In the genomic region with DNA sequence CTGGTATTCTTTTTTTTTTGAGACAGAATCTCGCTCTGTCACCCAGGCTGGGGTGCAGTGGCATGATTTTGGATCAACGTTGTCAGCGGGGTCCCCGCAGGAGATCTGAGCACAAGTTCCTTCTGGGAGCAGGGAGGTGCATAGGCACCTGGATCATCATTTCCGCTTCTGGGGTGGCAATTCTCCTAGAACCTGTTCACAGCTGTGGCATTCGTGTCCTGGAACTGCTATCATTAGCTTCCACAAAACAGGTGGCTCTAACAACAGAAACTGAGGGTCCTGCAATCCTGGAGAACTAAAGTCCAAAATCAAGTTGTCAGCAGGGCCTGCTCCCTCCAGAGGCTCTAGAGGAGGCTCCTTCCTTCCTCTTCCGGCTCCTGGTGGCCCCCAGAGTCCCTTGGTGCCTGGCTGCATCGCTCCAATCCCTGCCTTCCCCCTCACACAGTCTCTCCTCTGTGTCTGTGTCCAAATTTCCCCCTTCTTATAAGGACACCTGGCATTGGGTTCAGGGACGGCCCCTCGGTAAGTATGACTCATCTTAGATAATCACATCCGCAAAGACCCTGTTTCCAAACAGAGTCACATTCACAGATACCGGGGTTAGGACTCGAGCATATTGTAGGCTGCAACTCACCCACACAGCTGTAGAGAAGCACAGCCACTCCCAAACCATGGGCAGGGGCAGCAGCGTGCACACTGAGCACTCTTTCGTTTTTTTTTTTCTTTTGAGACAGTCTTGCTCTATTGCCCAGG, we compare ENCODE assay signal across 9 cellular contexts. TPM values are rescaled to one million over a fixed set of nuclear protein-coding genes. Genes with fewer than 3 reads are reported as not detected.
DNase-seq lines count a peak whose midpoint lies in the region; ATAC-seq and TF ChIP-seq lines count a peak whose summit lies in the region.
"Had no signal": no experiment of that assay in that cellular context is flagged by ENCODE, and none has a peak within 500 bp of the region (broad histone marks: within the 10 kb centered on the region; RNA-seq: fewer than 3 reads in every experiment).

No MANE protein-coding gene starts in this region.

- TF ChIP-seq CTCF in RWPE1 (conservative IDR thresholded peaks at IDR 0.05; ENCODE audit: low read depth), result no peak

- DNase-seq in CD1c-positive myeloid dendritic cell (ENCODE audit: extremely low spot score) (peak; percentile 4), RWPE1 (ENCODE audit: low spot score) (no peak), left lobe of liver (ENCODE audit: low spot score) (no peak), NCI-H510A treated with DMSO at 0.1 percent for 48 hours (lab: John Stamatoyannopoulos, UW) (no peak), kidney tubule cell (ENCODE audit: low spot score) (no peak)
- DNase-seq: natural killer cell had no signal

- H3K27ac ChIP-seq in RWPE1, result peak overlapping the region; percentile 100

- ATAC-seq in GM18909 (IDR thresholded peaks at IDR 0.05; ENCODE audit: poor library complexity, unreplicated experiment) (peak; percentile 55), HG03039 (IDR thresholded peaks at IDR 0.05; ENCODE audit: unreplicated experiment) (peak; percentile 53), SK-N-SH treated with all-trans-retinoic acid at 6 μM for 48 hours (no peak), left lobe of liver (no peak)

- CTCF ChIA-PET in RWPE1 (lab: Yijun Ruan, JAX), result interaction anchor here (4.8 kb wide), 1 partner anchor 29 kb away, joined by 38 read pairs; no protein-coding TSS in a partner anchor

- POLR2A ChIA-PET in RWPE1 (lab: Yijun Ruan, JAX; ENCODE audit: low non-redundant PET), result no interaction called here

TF ChIP-seq in SK-N-SH treated with all-trans-retinoic acid at 6 μM for 48 hours, 23 proteins besides CTCF, POLR2A, EP300 and RAD21:
- TF ChIP-seq, protein P1, sequence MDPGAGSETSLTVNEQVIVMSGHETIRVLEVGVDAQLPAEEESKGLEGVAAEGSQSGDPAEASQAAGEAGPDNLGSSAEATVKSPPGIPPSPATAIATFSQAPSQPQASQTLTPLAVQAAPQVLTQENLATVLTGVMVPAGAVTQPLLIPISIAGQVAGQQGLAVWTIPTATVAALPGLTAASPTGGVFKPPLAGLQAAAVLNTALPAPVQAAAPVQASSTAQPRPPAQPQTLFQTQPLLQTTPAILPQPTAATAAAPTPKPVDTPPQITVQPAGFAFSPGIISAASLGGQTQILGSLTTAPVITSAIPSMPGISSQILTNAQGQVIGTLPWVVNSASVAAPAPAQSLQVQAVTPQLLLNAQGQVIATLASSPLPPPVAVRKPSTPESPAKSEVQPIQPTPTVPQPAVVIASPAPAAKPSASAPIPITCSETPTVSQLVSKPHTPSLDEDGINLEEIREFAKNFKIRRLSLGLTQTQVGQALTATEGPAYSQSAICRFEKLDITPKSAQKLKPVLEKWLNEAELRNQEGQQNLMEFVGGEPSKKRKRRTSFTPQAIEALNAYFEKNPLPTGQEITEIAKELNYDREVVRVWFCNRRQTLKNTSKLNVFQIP (CRISPR knock-in tag; IDR thresholded peaks at IDR 0.05; ENCODE audit: borderline replicate concordance, low read depth), result no peak
- TF ChIP-seq GLIS3 (CRISPR knock-in tag; IDR thresholded peaks at IDR 0.05) (no peak), ZNF70 (CRISPR knock-in tag; IDR thresholded peaks at IDR 0.05) (no peak), OSR1 (CRISPR knock-in tag; IDR thresholded peaks at IDR 0.05) (no peak), CSDC2 (CRISPR knock-in tag; IDR thresholded peaks at IDR 0.05) (no peak), PPARA (CRISPR knock-in tag; IDR thresholded peaks at IDR 0.05; ENCODE audit: borderline replicate concordance) (no peak), RARB (CRISPR knock-in tag; IDR thresholded peaks at IDR 0.05) (no peak), TOX (CRISPR knock-in tag; IDR thresholded peaks at IDR 0.05; ENCODE audit: borderline replicate concordance) (no peak), ZNF565 (CRISPR knock-in tag; conservative IDR thresholded peaks at IDR 0.05; ENCODE audit: low read depth) (no peak), ARNTL (CRISPR knock-in tag; IDR thresholded peaks at IDR 0.05; ENCODE audit: borderline replicate concordance, low read depth) (no peak), ZFP30 (CRISPR knock-in tag; IDR thresholded peaks at IDR 0.05) (no peak), ESRRG (CRISPR knock-in tag; IDR thresholded peaks at IDR 0.05) (no peak), ZFP3 (CRISPR knock-in tag; IDR thresholded peaks at IDR 0.05) (no peak), TCF4 (CRISPR knock-in tag; IDR thresholded peaks at IDR 0.05; ENCODE audit: borderline replicate concordance) (no peak), ZNF8 (CRISPR knock-in tag; IDR thresholded peaks at IDR 0.05) (no peak), BACH2 (CRISPR knock-in tag; IDR thresholded peaks at IDR 0.05; ENCODE audit: borderline replicate concordance) (no peak), SNAI2 (CRISPR knock-in tag; IDR thresholded peaks at IDR 0.05) (no peak)
- TF ChIP-seq, protein P2, sequence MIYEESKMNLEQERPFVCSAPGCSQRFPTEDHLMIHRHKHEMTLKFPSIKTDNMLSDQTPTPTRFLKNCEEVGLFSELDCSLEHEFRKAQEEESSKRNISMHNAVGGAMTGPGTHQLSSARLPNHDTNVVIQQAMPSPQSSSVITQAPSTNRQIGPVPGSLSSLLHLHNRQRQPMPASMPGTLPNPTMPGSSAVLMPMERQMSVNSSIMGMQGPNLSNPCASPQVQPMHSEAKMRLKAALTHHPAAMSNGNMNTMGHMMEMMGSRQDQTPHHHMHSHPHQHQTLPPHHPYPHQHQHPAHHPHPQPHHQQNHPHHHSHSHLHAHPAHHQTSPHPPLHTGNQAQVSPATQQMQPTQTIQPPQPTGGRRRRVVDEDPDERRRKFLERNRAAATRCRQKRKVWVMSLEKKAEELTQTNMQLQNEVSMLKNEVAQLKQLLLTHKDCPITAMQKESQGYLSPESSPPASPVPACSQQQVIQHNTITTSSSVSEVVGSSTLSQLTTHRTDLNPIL (CRISPR knock-in tag; IDR thresholded peaks at IDR 0.05; ENCODE audit: low read depth), result no peak
- TF ChIP-seq, protein P3, sequence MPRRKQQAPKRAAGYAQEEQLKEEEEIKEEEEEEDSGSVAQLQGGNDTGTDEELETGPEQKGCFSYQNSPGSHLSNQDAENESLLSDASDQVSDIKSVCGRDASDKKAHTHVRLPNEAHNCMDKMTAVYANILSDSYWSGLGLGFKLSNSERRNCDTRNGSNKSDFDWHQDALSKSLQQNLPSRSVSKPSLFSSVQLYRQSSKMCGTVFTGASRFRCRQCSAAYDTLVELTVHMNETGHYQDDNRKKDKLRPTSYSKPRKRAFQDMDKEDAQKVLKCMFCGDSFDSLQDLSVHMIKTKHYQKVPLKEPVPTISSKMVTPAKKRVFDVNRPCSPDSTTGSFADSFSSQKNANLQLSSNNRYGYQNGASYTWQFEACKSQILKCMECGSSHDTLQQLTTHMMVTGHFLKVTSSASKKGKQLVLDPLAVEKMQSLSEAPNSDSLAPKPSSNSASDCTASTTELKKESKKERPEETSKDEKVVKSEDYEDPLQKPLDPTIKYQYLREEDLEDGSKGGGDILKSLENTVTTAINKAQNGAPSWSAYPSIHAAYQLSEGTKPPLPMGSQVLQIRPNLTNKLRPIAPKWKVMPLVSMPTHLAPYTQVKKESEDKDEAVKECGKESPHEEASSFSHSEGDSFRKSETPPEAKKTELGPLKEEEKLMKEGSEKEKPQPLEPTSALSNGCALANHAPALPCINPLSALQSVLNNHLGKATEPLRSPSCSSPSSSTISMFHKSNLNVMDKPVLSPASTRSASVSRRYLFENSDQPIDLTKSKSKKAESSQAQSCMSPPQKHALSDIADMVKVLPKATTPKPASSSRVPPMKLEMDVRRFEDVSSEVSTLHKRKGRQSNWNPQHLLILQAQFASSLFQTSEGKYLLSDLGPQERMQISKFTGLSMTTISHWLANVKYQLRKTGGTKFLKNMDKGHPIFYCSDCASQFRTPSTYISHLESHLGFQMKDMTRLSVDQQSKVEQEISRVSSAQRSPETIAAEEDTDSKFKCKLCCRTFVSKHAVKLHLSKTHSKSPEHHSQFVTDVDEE (CRISPR knock-in tag; IDR thresholded peaks at IDR 0.05), result no peak
- TF ChIP-seq, protein P4, sequence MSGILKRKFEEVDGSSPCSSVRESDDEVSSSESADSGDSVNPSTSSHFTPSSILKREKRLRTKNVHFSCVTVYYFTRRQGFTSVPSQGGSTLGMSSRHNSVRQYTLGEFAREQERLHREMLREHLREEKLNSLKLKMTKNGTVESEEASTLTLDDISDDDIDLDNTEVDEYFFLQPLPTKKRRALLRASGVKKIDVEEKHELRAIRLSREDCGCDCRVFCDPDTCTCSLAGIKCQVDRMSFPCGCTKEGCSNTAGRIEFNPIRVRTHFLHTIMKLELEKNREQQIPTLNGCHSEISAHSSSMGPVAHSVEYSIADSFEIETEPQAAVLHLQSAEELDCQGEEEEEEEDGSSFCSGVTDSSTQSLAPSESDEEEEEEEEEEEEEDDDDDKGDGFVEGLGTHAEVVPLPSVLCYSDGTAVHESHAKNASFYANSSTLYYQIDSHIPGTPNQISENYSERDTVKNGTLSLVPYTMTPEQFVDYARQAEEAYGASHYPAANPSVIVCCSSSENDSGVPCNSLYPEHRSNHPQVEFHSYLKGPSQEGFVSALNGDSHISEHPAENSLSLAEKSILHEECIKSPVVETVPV (CRISPR knock-in tag; IDR thresholded peaks at IDR 0.05), result no peak

RNA-seq across cellular contexts. Expression of gene KLHDC4, which starts 43.5 kb away (rescaled TPM):
- 17.2 TPM for total RNA-seq in left lobe of liver

RNA-seq across cellular contexts. Expression of gene SLC7A5, which starts 60.0 kb away (rescaled TPM):
- 13.4 TPM for total RNA-seq in left lobe of liver

Comparison
In these comparisons a context has a peak if more than half of its experiments do, and no peak if none do; other contexts are left out.
1. ATAC-seq: peak in GM18909 (single experiment) and HG03039 (single experiment); none in SK-N-SH treated with all-trans-retinoic acid at 6 μM for 48 hours (single experiment) and left lobe of liver (single experiment).